In the genomic region with DNA sequence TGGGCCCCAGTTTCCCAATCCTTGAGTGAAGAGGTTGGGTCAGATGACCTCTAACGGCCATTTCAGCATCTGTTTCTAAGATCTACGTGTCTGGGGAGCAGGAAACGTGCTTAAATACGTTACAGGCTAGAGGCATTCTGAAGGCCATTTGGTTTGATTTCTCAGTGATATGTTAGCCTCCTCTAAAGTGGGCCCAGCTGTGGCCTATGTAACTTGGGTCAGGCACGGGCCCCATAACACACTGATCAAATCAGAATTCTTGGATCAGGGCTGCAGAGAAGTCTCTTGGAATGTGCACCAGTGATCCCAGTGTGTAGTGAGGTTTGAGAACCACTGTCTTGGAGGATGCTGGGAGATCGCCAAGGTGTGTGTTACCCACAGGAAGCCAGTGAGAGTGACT, we compare ENCODE assay signal across 32 cellular contexts. TPM values are rescaled to one million over a fixed set of nuclear protein-coding genes. Genes with fewer than 3 reads are reported as not detected.
"Had no signal": no experiment of that assay in that cellular context is flagged by ENCODE, and none has a peak within 500 bp of the region (broad histone marks: within the 10 kb centered on the region; RNA-seq: fewer than 3 reads in every experiment).

No MANE protein-coding gene starts in this region.

- H3K9me3 ChIP-seq: body of pancreas, colonic mucosa, gastrocnemius medialis, heart left ventricle had no signal

- H3K4me1 ChIP-seq: colonic mucosa, foreskin keratinocyte, gastrocnemius medialis had no signal

- H3K27ac ChIP-seq: body of pancreas, colonic mucosa, epithelial cell of prostate, foreskin keratinocyte, gastrocnemius medialis, heart left ventricle, WERI-Rb-1 had no signal

- H3K9me3 Mint-ChIP-seq: activated B cell treated with CpG ODN at 0.5 μM for 24 hours; activated CD8-positive, alpha-beta T cell treated with anti-CD3 and anti-CD28 coated beads for 36 hours; activated T-cell treated with anti-CD3 and anti-CD28 coated beads, Interleukin-2, amount 50 U/mL, for 4 hours; activated T-helper 17 cell treated with anti-CD3 and anti-CD28 coated beads, Interleukin-2, amount 50 U/mL, for 72 hours; T-helper 2 cell treated with Interferon-gamma antibody and Interleukin-4, amounts not matched to agents 5 μg/mL and 100 μg/mL, for 36 hours had no signal

- H3K27me3 ChIP-seq: body of pancreas, colonic mucosa, foreskin keratinocyte, gastrocnemius medialis had no signal

- DNase-seq: activated B cell treated with CpG ODN at 0.5 μM for 24 hours; activated CD4-positive, alpha-beta T cell treated with anti-CD3 and anti-CD28 coated beads for 48 hours; activated CD4-positive, alpha-beta T cell treated with anti-CD3 and anti-CD28 coated beads, Interleukin-2, amount 50 U/mL, for 1 hour; activated CD4-positive, alpha-beta T cell treated with anti-CD3 and anti-CD28 coated beads, Interleukin-2, amount 50 U/mL, for 48 hours; activated CD8-positive, alpha-beta memory T cell treated with anti-CD3 and anti-CD28 coated beads for 24 hours; activated CD8-positive, alpha-beta T cell treated with anti-CD3 and anti-CD28 coated beads for 36 hours; activated effector memory CD4-positive, alpha-beta T cell treated with Interleukin-2 at 50 U/mL for 16 hours; activated gamma-delta T cell treated with Interleukin-2 at 50 U/mL for 16 hours; activated naive CD4-positive, alpha-beta T cell treated with anti-CD3 and anti-CD28 coated beads, Interleukin-2, amount 50 U/mL, for 16 hours; activated naive CD4-positive, alpha-beta T cell treated with Interleukin-2 at 50 U/mL for 16 hours; activated T-cell treated with anti-CD3 and anti-CD28 coated beads, Interleukin-2, amount 50 U/mL, for 4 hours; amniotic stem cell; anterior cingulate cortex; body of pancreas; caudate nucleus; colonic mucosa; effector CD8-positive, alpha-beta T cell; gastrocnemius medialis; glutamatergic neuron; heart left ventricle; T-helper 1 cell; T-helper 17 cell; T1000; WERI-Rb-1 had no signal

- H3K4me1 Mint-ChIP-seq: activated B cell treated with CpG ODN at 0.5 μM for 24 hours; activated T-helper 17 cell treated with anti-CD3 and anti-CD28 coated beads, Interleukin-2, amount 50 U/mL, for 72 hours had no signal

- H3K36me3 ChIP-seq: colonic mucosa, gastrocnemius medialis, heart left ventricle, WERI-Rb-1 had no signal

- H3K4me3 ChIP-seq: body of pancreas, colonic mucosa, gastrocnemius medialis, heart left ventricle had no signal

- H3K27ac Mint-ChIP-seq: activated B cell treated with CpG ODN at 0.5 μM for 24 hours; activated CD8-positive, alpha-beta T cell treated with anti-CD3 and anti-CD28 coated beads for 36 hours; activated naive CD8-positive, alpha-beta T cell; activated T-helper 17 cell treated with anti-CD3 and anti-CD28 coated beads, Interleukin-2, amount 50 U/mL, for 72 hours; T-helper 17 cell; T-helper 2 cell treated with Interferon-gamma antibody and Interleukin-4, amounts not matched to agents 5 μg/mL and 100 μg/mL, for 36 hours had no signal

- ATAC-seq: activated CD4-positive, CD25-positive, alpha-beta regulatory T cell treated with anti-CD3 and anti-CD28 coated beads, Interleukin-2, amount 50 U/mL, for 24 hours; activated CD8-positive, alpha-beta T cell treated with anti-CD3 and anti-CD28 coated beads for 36 hours; activated T-cell treated with anti-CD3 and anti-CD28 coated beads, Interleukin-2, amount 50 U/mL, for 4 hours; activated T-helper 17 cell treated with anti-CD3 and anti-CD28 coated beads, Interleukin-2, amount 50 U/mL, for 72 hours; body of pancreas; gastrocnemius medialis; heart left ventricle; T-helper 17 cell had no signal

- H3K4me3 Mint-ChIP-seq: activated B cell treated with CpG ODN at 0.5 μM for 24 hours; activated CD8-positive, alpha-beta T cell treated with anti-CD3 and anti-CD28 coated beads for 36 hours; activated naive CD8-positive, alpha-beta T cell; activated T-cell treated with anti-CD3 and anti-CD28 coated beads, Interleukin-2, amount 50 U/mL, for 4 hours; activated T-helper 17 cell treated with anti-CD3 and anti-CD28 coated beads, Interleukin-2, amount 50 U/mL, for 72 hours; T-helper 17 cell; T-helper 2 cell treated with Interferon-gamma antibody and Interleukin-4, amounts not matched to agents 5 μg/mL and 100 μg/mL, for 36 hours had no signal

- H3K36me3 Mint-ChIP-seq: activated naive CD8-positive, alpha-beta T cell had no signal

RNA-seq across cellular contexts. Expression of gene TGM3, which starts 36.1 kb away (rescaled TPM):
- total RNA-seq: activated B cell treated with CpG ODN at 0.5 μM for 24 hours; activated CD8-positive, alpha-beta T cell treated with anti-CD3 and anti-CD28 coated beads for 36 hours; dermis microvascular lymphatic vessel endothelial cell; endothelial cell of umbilical vein; foreskin keratinocyte; gastrocnemius medialis; heart left ventricle; T-helper 17 cell had no signal
- polyA plus RNA-seq: endothelial cell of umbilical vein, foreskin keratinocyte had no signal
